22 cellular contexts compared by ENCODE assay signal in the genomic region with DNA sequence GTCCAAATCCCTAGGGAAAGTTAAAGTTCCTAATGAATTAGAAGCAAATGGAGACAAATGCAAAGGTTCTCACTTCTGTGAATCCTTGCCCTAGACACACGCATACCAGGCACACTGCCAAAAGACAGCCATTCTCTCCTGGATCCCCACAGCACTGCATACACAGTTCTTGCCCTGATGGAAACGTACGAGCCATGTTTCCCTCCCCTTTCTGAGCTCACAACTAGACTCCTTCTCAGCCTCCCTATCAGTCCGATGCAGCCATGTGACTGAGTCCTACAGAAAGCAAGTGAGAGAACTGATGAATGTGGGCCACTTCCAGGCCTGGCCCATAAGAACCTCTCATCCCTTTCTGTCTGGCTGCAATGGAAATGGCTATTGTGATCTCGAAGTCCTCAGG.
DNase-seq lines count a peak whose midpoint lies in the region; TF ChIP-seq lines count a peak whose summit lies in the region.
"Had no signal": no experiment of that assay in that cellular context is flagged by ENCODE, and none has a peak within 500 bp of the region (broad histone marks: within the 10 kb centered on the region; RNA-seq: fewer than 3 reads in every experiment).

No MANE protein-coding gene starts in this region.

- H3K36me3 Mint-ChIP-seq in T-helper 2 cell treated with Interferon-gamma antibody and Interleukin-4, amounts not matched to agents 5 μg/mL and 100 μg/mL, for 36 hours (ENCODE audit: low read depth): no peaks in the 10 kb centered on the region
- H3K36me3 Mint-ChIP-seq: activated naive CD8-positive, alpha-beta T cell treated with anti-CD3 and anti-CD28 coated beads, Interleukin-2, amount 10 ng/mL, durations not matched to agents 7 days and 5 days had no signal

- H3K27me3 Mint-ChIP-seq in T-helper 2 cell treated with Interferon-gamma antibody and Interleukin-4, amounts not matched to agents 5 μg/mL and 100 μg/mL, for 36 hours (ENCODE audit: low read depth): peaks cover 44% of the 10 kb centered on the region

- no peak overlapping the region for H3K27ac ChIP-seq in SJCRH30
- H3K27ac ChIP-seq in muscle layer of colon (ENCODE audit: low read depth, low read length): peak overlapping the region; percentile 41
- H3K27ac ChIP-seq: parathyroid adenoma had no signal

- H3K4me1 ChIP-seq in SJCRH30: peaks cover 44% of the 10 kb centered on the region
- H3K4me1 ChIP-seq in muscle layer of colon (ENCODE audit: insufficient read depth, low read length): peaks cover 72% of the 10 kb centered on the region

- no peak for TF ChIP-seq RAD21 in Ishikawa (IDR thresholded peaks at IDR 0.05; ENCODE audit: low read depth)

- H3K27ac Mint-ChIP-seq in T-helper 2 cell treated with Interferon-gamma antibody and Interleukin-4, amounts not matched to agents 5 μg/mL and 100 μg/mL, for 36 hours: no peak overlapping the region
- H3K27ac Mint-ChIP-seq: activated CD4-positive, alpha-beta T cell treated with anti-CD3 and anti-CD28 coated beads for 36 hours; activated naive CD8-positive, alpha-beta T cell treated with anti-CD3 and anti-CD28 coated beads, Interleukin-2, amount 10 ng/mL, durations not matched to agents 7 days and 5 days; activated T-helper 17 cell treated with anti-CD3 and anti-CD28 coated beads, Interleukin-2, amount 50 U/mL, for 72 hours had no signal

- H3K4me1 Mint-ChIP-seq in T-helper 2 cell treated with Interferon-gamma antibody and Interleukin-4, amounts not matched to agents 5 μg/mL and 100 μg/mL, for 36 hours (ENCODE audit: low read depth): peaks cover 14% of the 10 kb centered on the region

- H3K9ac ChIP-seq in muscle layer of colon (ENCODE audit: low read length): no peak overlapping the region
- H3K9ac ChIP-seq: parathyroid adenoma had no signal

- H3K36me3 ChIP-seq in SJCRH30 (no peaks in the 10 kb centered on the region), muscle layer of colon (ENCODE audit: insufficient read depth, low read length) (no peaks in the 10 kb centered on the region)
- H3K36me3 ChIP-seq: HAP-1, upper lobe of left lung had no signal

- H3K27me3 ChIP-seq in SJCRH30 (no peaks in the 10 kb centered on the region), muscle layer of colon (ENCODE audit: control insufficient read depth in 1 of 2, insufficient read depth in 2 of 2, low read length in 2 of 2) (no peaks in the 10 kb centered on the region)
- H3K27me3 ChIP-seq: upper lobe of left lung had no signal

- no peak overlapping the region for H3K4me3 Mint-ChIP-seq in T-helper 2 cell treated with Interferon-gamma antibody and Interleukin-4, amounts not matched to agents 5 μg/mL and 100 μg/mL, for 36 hours
- H3K4me3 Mint-ChIP-seq: activated CD4-positive, alpha-beta T cell treated with anti-CD3 and anti-CD28 coated beads for 36 hours; activated naive CD8-positive, alpha-beta T cell treated with anti-CD3 and anti-CD28 coated beads, Interleukin-2, amount 10 ng/mL, durations not matched to agents 7 days and 5 days; activated T-helper 17 cell treated with anti-CD3 and anti-CD28 coated beads, Interleukin-2, amount 50 U/mL, for 72 hours; nephron had no signal

- H3K9me3 ChIP-seq in SJCRH30 (replicated peaks) (no peaks in the 10 kb centered on the region), muscle layer of colon (ENCODE audit: low read length) (no peaks in the 10 kb centered on the region)
- H3K9me3 ChIP-seq: HAP-1, upper lobe of left lung had no signal

- peaks cover 6% of the 10 kb centered on the region for H3K9me3 Mint-ChIP-seq in T-helper 2 cell treated with Interferon-gamma antibody and Interleukin-4, amounts not matched to agents 5 μg/mL and 100 μg/mL, for 36 hours
- H3K9me3 Mint-ChIP-seq: activated naive CD8-positive, alpha-beta T cell treated with anti-CD3 and anti-CD28 coated beads, Interleukin-2, amount 10 ng/mL, durations not matched to agents 7 days and 5 days; activated T-helper 17 cell treated with anti-CD3 and anti-CD28 coated beads, Interleukin-2, amount 50 U/mL, for 72 hours; nephron had no signal

- DNase-seq in NCI-H2029 treated with DMSO at 0.1 percent for 48 hours (lab: John Stamatoyannopoulos, UW): peak; percentile 34
- no peak for DNase-seq in NCI-H2029 (lab: John Stamatoyannopoulos, UW)
- DNase-seq in SJCRH30: peak; percentile 27 to 36
- no peak for DNase-seq in activated naive CD4-positive, alpha-beta T cell (lab: John Stamatoyannopoulos, UW)
- DNase-seq in T-helper 2 cell treated with Interferon-gamma antibody and Interleukin-4, amounts not matched to agents 5 μg/mL and 100 μg/mL, for 36 hours (ENCODE audit: low spot score): no peak
- DNase-seq in stimulated activated CD8-positive, alpha-beta memory T cell treated with anti-CD3 and anti-CD28 coated beads, Interleukin-4, amount 100 ng/mL, for 48 hours: no peak
- DNase-seq: activated CD4-positive, alpha-beta T cell treated with anti-CD3 and anti-CD28 coated beads for 36 hours; activated naive CD8-positive, alpha-beta T cell treated with anti-CD3 and anti-CD28 coated beads, Interleukin-2, amount 10 ng/mL, durations not matched to agents 7 days and 5 days; cortex of kidney; DMS153; MM.1S; NCI-H1694 treated with DMSO at 0.1 percent for 48 hours; NCI-H526 treated with DMSO at 0.1 percent for 48 hours; stimulated activated naive CD8-positive, alpha-beta T cell treated with anti-CD3 and anti-CD28 coated beads, Interleukin-15, Interleukin-2, amounts not matched to agents 100 U/mL and 50 U/mL, for 24 hours; SW 1271; upper lobe of left lung had no signal

- no peak for TF ChIP-seq EP300 in Ishikawa (IDR thresholded peaks at IDR 0.05; ENCODE audit: borderline replicate concordance)

- H3K4me3 ChIP-seq in SJCRH30: no peak overlapping the region
- no peak overlapping the region for H3K4me3 ChIP-seq in muscle layer of colon (ENCODE audit: low read depth in 1 of 2, low read length in 2 of 2)
- H3K4me3 ChIP-seq: HAP-1, upper lobe of left lung had no signal

TF ChIP-seq in Ishikawa, 13 proteins besides CTCF, POLR2A, EP300 and RAD21:
- TF ChIP-seq CREB1 (IDR thresholded peaks at IDR 0.05; ENCODE audit: low read depth) (no peak), YY1 (IDR thresholded peaks at IDR 0.05; ENCODE audit: low read depth) (no peak), NFIC (IDR thresholded peaks at IDR 0.05) (peak; percentile 24; the same call in 1 of the 2 replicates), TAF1 (IDR thresholded peaks at IDR 0.05; ENCODE audit: low read depth) (no peak)

Comparison
In these comparisons a context has a peak if more than half of its experiments do, and no peak if none do; other contexts are left out.
1. DNase-seq: peak in NCI-H2029 treated with DMSO at 0.1 percent for 48 hours (single experiment) and SJCRH30 (2 of 2); none in NCI-H2029 (single experiment), activated naive CD4-positive, alpha-beta T cell (0 of 4), T-helper 2 cell treated with Interferon-gamma antibody and Interleukin-4, amounts not matched to agents 5 μg/mL and 100 μg/mL, for 36 hours (single experiment) and stimulated activated CD8-positive, alpha-beta memory T cell treated with anti-CD3 and anti-CD28 coated beads, Interleukin-4, amount 100 ng/mL, for 48 hours (single experiment).